ENCODE assay signal across 17 cellular contexts in the genomic region with DNA sequence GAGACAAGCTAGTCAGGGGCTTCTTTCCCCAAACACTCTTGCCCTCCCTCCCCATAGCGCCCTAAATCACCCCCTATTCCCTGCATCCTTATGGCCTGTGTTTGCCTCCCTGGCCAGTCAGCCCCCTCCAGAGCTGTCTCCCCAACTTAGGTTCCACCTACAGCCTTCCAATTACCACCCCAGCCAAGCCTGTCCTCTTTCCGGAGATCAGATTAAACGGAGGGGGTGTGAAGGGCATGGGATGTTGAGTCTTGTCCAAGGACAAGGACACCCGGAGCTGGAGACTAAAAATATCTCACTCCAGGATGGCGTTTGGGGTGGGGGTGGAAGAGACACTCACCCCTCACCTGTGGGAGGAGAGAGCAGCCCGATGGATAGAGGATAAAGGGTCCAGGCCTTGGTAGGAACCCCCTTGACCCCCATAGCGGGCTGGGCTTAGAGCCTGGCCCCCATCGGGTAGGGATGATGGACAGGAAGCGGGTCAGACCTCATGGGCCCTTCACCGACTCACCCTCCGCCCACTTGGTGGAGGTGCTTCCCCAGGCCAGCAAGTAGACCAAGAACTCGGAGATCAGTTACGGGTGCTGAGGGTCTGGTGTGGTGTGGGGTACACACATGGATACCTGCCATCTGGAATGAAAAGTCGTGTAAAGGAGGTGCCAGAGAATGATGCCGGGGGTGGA. TPM values are rescaled to one million over a fixed set of nuclear protein-coding genes. Genes with fewer than 3 reads are reported as not detected.
DNase-seq lines count a peak whose midpoint lies in the region; ATAC-seq and TF ChIP-seq lines count a peak whose summit lies in the region.
"Had no signal": no experiment of that assay in that cellular context is flagged by ENCODE, and none has a peak within 500 bp of the region (broad histone marks: within the 10 kb centered on the region; RNA-seq: fewer than 3 reads in every experiment).

No MANE protein-coding gene starts in this region.

- no peak for TF ChIP-seq CTCF in neural crest cell (conservative IDR thresholded peaks at IDR 0.05)

- H3K27me3 Mint-ChIP-seq in stimulated activated naive CD8-positive, alpha-beta T cell treated with anti-CD3 and anti-CD28 coated beads, Interleukin-15, Interleukin-2, amounts not matched to agents 100 ng/mL and 50 ng/mL, for 24 hours: no peaks in the 10 kb centered on the region
- no peaks in the 10 kb centered on the region for H3K27me3 Mint-ChIP-seq in dendritic cell treated with granulocyte-macrophage colony-stimulating factor and Interleukin-4, amounts not matched to agents 40 ng/mL and 50 ng/mL, for 4 days
- no peaks in the 10 kb centered on the region for H3K27me3 Mint-ChIP-seq in neural crest cell (ENCODE audit: low read depth)
- no peaks in the 10 kb centered on the region for H3K27me3 Mint-ChIP-seq in activated CD4-positive, alpha-beta T cell treated with anti-CD3 and anti-CD28 coated beads, Interleukin-2, amount 10 ng/mL, durations not matched to agents 7 days and 5 days
- H3K27me3 Mint-ChIP-seq in natural killer cell treated with Interleukin-12 subunit alpha and Interleukin-12 subunit beta and Interleukin-15 and Interleukin-18, amount 100 ng/mL, for 72 hours: no peaks in the 10 kb centered on the region

- no peaks in the 10 kb centered on the region for H3K9me3 Mint-ChIP-seq in stimulated activated naive CD8-positive, alpha-beta T cell treated with anti-CD3 and anti-CD28 coated beads, Interleukin-15, Interleukin-2, amounts not matched to agents 100 ng/mL and 50 ng/mL, for 24 hours
- H3K9me3 Mint-ChIP-seq in dendritic cell treated with granulocyte-macrophage colony-stimulating factor and Interleukin-4, amounts not matched to agents 40 ng/mL and 50 ng/mL, for 4 days: no peaks in the 10 kb centered on the region
- H3K9me3 Mint-ChIP-seq in neural crest cell: no peaks in the 10 kb centered on the region
- H3K9me3 Mint-ChIP-seq in activated CD4-positive, alpha-beta T cell treated with anti-CD3 and anti-CD28 coated beads, Interleukin-2, amount 10 ng/mL, durations not matched to agents 7 days and 5 days: no peaks in the 10 kb centered on the region
- no peaks in the 10 kb centered on the region for H3K9me3 Mint-ChIP-seq in natural killer cell treated with Interleukin-12 subunit alpha and Interleukin-12 subunit beta and Interleukin-15 and Interleukin-18, amount 100 ng/mL, for 72 hours

- CTCF ChIA-PET in activated CD4-positive, alpha-beta T cell treated with anti-CD3 and anti-CD28 coated beads, Interleukin-2, amount 10 ng/mL, durations not matched to agents 7 days and 5 days (lab: Charles Lee): no interaction called here

- peaks cover 39% of the 10 kb centered on the region for H3K36me3 Mint-ChIP-seq in stimulated activated naive CD8-positive, alpha-beta T cell treated with anti-CD3 and anti-CD28 coated beads, Interleukin-15, Interleukin-2, amounts not matched to agents 100 ng/mL and 50 ng/mL, for 24 hours (ENCODE audit: low read depth)
- peaks cover 90% of the 10 kb centered on the region for H3K36me3 Mint-ChIP-seq in dendritic cell treated with granulocyte-macrophage colony-stimulating factor and Interleukin-4, amounts not matched to agents 40 ng/mL and 50 ng/mL, for 4 days (ENCODE audit: low read depth)
- H3K36me3 Mint-ChIP-seq in neural crest cell (ENCODE audit: low read depth): peaks cover 13% of the 10 kb centered on the region
- peaks cover 31% of the 10 kb centered on the region for H3K36me3 Mint-ChIP-seq in activated CD4-positive, alpha-beta T cell treated with anti-CD3 and anti-CD28 coated beads, Interleukin-2, amount 10 ng/mL, durations not matched to agents 7 days and 5 days (ENCODE audit: low read depth)
- no peaks in the 10 kb centered on the region for H3K36me3 Mint-ChIP-seq in natural killer cell treated with Interleukin-12 subunit alpha and Interleukin-12 subunit beta and Interleukin-15 and Interleukin-18, amount 100 ng/mL, for 72 hours

- intact Hi-C loops in dendritic cell treated with granulocyte-macrophage colony-stimulating factor and Interleukin-4, amounts not matched to agents 40 ng/mL and 50 ng/mL, for 4 days (cut with micrococcal nuclease): no loop called here

- no peak for DNase-seq in stimulated activated naive CD8-positive, alpha-beta T cell treated with anti-CD3 and anti-CD28 coated beads, Interleukin-15, Interleukin-2, amounts not matched to agents 100 U/mL and 50 U/mL, for 24 hours
- DNase-seq in neural crest cell (ENCODE audit: low read depth, low spot score) (no peak), A172 (ENCODE audit: low spot score) (no peak)
- no peak for DNase-seq in activated CD4-positive, alpha-beta T cell treated with anti-CD3 and anti-CD28 coated beads, Interleukin-2, amount 10 ng/mL, durations not matched to agents 7 days and 5 days
- no peak for DNase-seq in natural killer cell treated with Interleukin-12 subunit alpha and Interleukin-12 subunit beta and Interleukin-15 and Interleukin-18, amount 100 ng/mL, for 72 hours (ENCODE audit: low spot score)
- DNase-seq: activated CD8-positive, alpha-beta memory T cell treated with anti-CD3 and anti-CD28 coated beads for 24 hours; brain microvascular endothelial cell; cortex of kidney; midbrain; NCI-H748 treated with DMSO at 0.1 percent for 48 hours; OCI-M1; SHP77 treated with DMSO at 0.1 percent for 48 hours; stimulated activated CD4-positive, alpha-beta T cell treated with anti-CD3 and anti-CD28 coated beads, Interleukin-12 subunit alpha, Interleukin-12 subunit beta, amount 100 ng/mL, for 4 hours; T-helper 1 cell; testis had no signal

- POLR2A ChIA-PET in activated CD4-positive, alpha-beta T cell treated with anti-CD3 and anti-CD28 coated beads, Interleukin-2, amount 10 ng/mL, durations not matched to agents 7 days and 5 days (lab: Charles Lee): no interaction called here

- H3K27ac Mint-ChIP-seq in stimulated activated naive CD8-positive, alpha-beta T cell treated with anti-CD3 and anti-CD28 coated beads, Interleukin-15, Interleukin-2, amounts not matched to agents 100 ng/mL and 50 ng/mL, for 24 hours: peak overlapping the region; percentile 26
- peak overlapping the region; percentile 71 for H3K27ac Mint-ChIP-seq in dendritic cell treated with granulocyte-macrophage colony-stimulating factor and Interleukin-4, amounts not matched to agents 40 ng/mL and 50 ng/mL, for 4 days
- no peak overlapping the region for H3K27ac Mint-ChIP-seq in neural crest cell (ENCODE audit: unreplicated experiment)
- no peak overlapping the region for H3K27ac Mint-ChIP-seq in activated CD4-positive, alpha-beta T cell treated with anti-CD3 and anti-CD28 coated beads, Interleukin-2, amount 10 ng/mL, durations not matched to agents 7 days and 5 days
- H3K27ac Mint-ChIP-seq in natural killer cell treated with Interleukin-12 subunit alpha and Interleukin-12 subunit beta and Interleukin-15 and Interleukin-18, amount 100 ng/mL, for 72 hours: peak overlapping the region in 1 of 2 donors; percentile 66

- peaks cover 55% of the 10 kb centered on the region for H3K4me1 Mint-ChIP-seq in stimulated activated naive CD8-positive, alpha-beta T cell treated with anti-CD3 and anti-CD28 coated beads, Interleukin-15, Interleukin-2, amounts not matched to agents 100 ng/mL and 50 ng/mL, for 24 hours (ENCODE audit: low read depth)
- H3K4me1 Mint-ChIP-seq in dendritic cell treated with granulocyte-macrophage colony-stimulating factor and Interleukin-4, amounts not matched to agents 40 ng/mL and 50 ng/mL, for 4 days (ENCODE audit: low read depth): peaks cover 65% of the 10 kb centered on the region
- H3K4me1 Mint-ChIP-seq in neural crest cell: peaks cover 22% of the 10 kb centered on the region
- H3K4me1 Mint-ChIP-seq in activated CD4-positive, alpha-beta T cell treated with anti-CD3 and anti-CD28 coated beads, Interleukin-2, amount 10 ng/mL, durations not matched to agents 7 days and 5 days: peaks cover 29% of the 10 kb centered on the region
- peaks cover 37 to 51% of the 10 kb centered on the region in 2 donors for H3K4me1 Mint-ChIP-seq in natural killer cell treated with Interleukin-12 subunit alpha and Interleukin-12 subunit beta and Interleukin-15 and Interleukin-18, amount 100 ng/mL, for 72 hours (ENCODE audit: low read depth in 2 of 2)

- no peak overlapping the region for H3K4me3 Mint-ChIP-seq in stimulated activated naive CD8-positive, alpha-beta T cell treated with anti-CD3 and anti-CD28 coated beads, Interleukin-15, Interleukin-2, amounts not matched to agents 100 ng/mL and 50 ng/mL, for 24 hours
- peak overlapping the region; percentile 50 for H3K4me3 Mint-ChIP-seq in dendritic cell treated with granulocyte-macrophage colony-stimulating factor and Interleukin-4, amounts not matched to agents 40 ng/mL and 50 ng/mL, for 4 days
- H3K4me3 Mint-ChIP-seq in neural crest cell: peak overlapping the region; percentile 69
- H3K4me3 Mint-ChIP-seq in activated CD4-positive, alpha-beta T cell treated with anti-CD3 and anti-CD28 coated beads, Interleukin-2, amount 10 ng/mL, durations not matched to agents 7 days and 5 days: no peak overlapping the region
- H3K4me3 Mint-ChIP-seq in natural killer cell treated with Interleukin-12 subunit alpha and Interleukin-12 subunit beta and Interleukin-15 and Interleukin-18, amount 100 ng/mL, for 72 hours: no peak overlapping the region

- no peak for ATAC-seq in stimulated activated naive CD8-positive, alpha-beta T cell treated with anti-CD3 and anti-CD28 coated beads, Interleukin-15, Interleukin-2, amounts not matched to agents 100 U/mL and 50 U/mL, for 24 hours
- no peak for ATAC-seq in natural killer cell treated with Interleukin-12 subunit alpha and Interleukin-12 subunit beta and Interleukin-15 and Interleukin-18, amount 100 ng/mL, for 72 hours

RNA-seq across cellular contexts. Expression of a gene that starts 6.0 kb away (rescaled TPM):
- 20.3 TPM in 2 replicates for total RNA-seq in neural crest cell
- total RNA-seq in activated CD4-positive, alpha-beta T cell treated with anti-CD3 and anti-CD28 coated beads, Interleukin-2, amount 10 ng/mL, durations not matched to agents 7 days and 5 days: 10 to 100 TPM; 14.2 TPM
- 10 to 100 TPM; 15.4 to 20.7 TPM for total RNA-seq in natural killer cell treated with Interleukin-12 subunit alpha and Interleukin-12 subunit beta and Interleukin-15 and Interleukin-18, amount 100 ng/mL, for 72 hours
- total RNA-seq in A172 (2014; rRNA removed; shearing (Covaris generic)): 0.81 and 1.4 TPM in 2 replicates

RNA-seq across cellular contexts. Expression of a gene that starts 11.4 kb away (rescaled TPM):
- 6.1 and 6.7 TPM in 2 replicates for total RNA-seq in neural crest cell
- total RNA-seq in activated CD4-positive, alpha-beta T cell treated with anti-CD3 and anti-CD28 coated beads, Interleukin-2, amount 10 ng/mL, durations not matched to agents 7 days and 5 days: 10 to 100 TPM; 31.2 to 32.9 TPM
- 10 to 100 TPM; 10.6 to 14.7 TPM for total RNA-seq in natural killer cell treated with Interleukin-12 subunit alpha and Interleukin-12 subunit beta and Interleukin-15 and Interleukin-18, amount 100 ng/mL, for 72 hours
- total RNA-seq in A172 (2014; rRNA removed; shearing (Covaris generic)): 20.0 and 23.7 TPM in 2 replicates

RNA-seq across cellular contexts. Expression of a gene that starts 12.1 kb away (rescaled TPM):
- total RNA-seq in neural crest cell: 31.6 and 31.8 TPM in 2 replicates
- 10 to 100 TPM; 15.3 to 16.9 TPM for total RNA-seq in activated CD4-positive, alpha-beta T cell treated with anti-CD3 and anti-CD28 coated beads, Interleukin-2, amount 10 ng/mL, durations not matched to agents 7 days and 5 days
- total RNA-seq in natural killer cell treated with Interleukin-12 subunit alpha and Interleukin-12 subunit beta and Interleukin-15 and Interleukin-18, amount 100 ng/mL, for 72 hours: 10 to 100 TPM; 11.8 to 15.8 TPM
- 11.5 and 11.7 TPM in 2 replicates for total RNA-seq in A172 (2014; rRNA removed; shearing (Covaris generic))

RNA-seq across cellular contexts. Expression of a gene that starts 12.9 kb away (rescaled TPM):
- 11.0 and 12.4 TPM in 2 replicates for total RNA-seq in neural crest cell
- total RNA-seq in activated CD4-positive, alpha-beta T cell treated with anti-CD3 and anti-CD28 coated beads, Interleukin-2, amount 10 ng/mL, durations not matched to agents 7 days and 5 days: 1 to 10 TPM; 4.3 to 5.8 TPM
- 1 to 10 TPM; 2.6 to 4.5 TPM for total RNA-seq in natural killer cell treated with Interleukin-12 subunit alpha and Interleukin-12 subunit beta and Interleukin-15 and Interleukin-18, amount 100 ng/mL, for 72 hours
- 0.62 and 6.5 TPM in 2 replicates for total RNA-seq in A172 (2014; rRNA removed; shearing (Covaris generic))

RNA-seq across cellular contexts. Expression of a gene that starts 29.4 kb away (rescaled TPM):
- 39.1 and 41.8 TPM in 2 replicates for total RNA-seq in neural crest cell
- 10 to 100 TPM; 44.6 to 45.9 TPM for total RNA-seq in activated CD4-positive, alpha-beta T cell treated with anti-CD3 and anti-CD28 coated beads, Interleukin-2, amount 10 ng/mL, durations not matched to agents 7 days and 5 days
- 10 to 100 TPM; 35.7 to 39.5 TPM for total RNA-seq in natural killer cell treated with Interleukin-12 subunit alpha and Interleukin-12 subunit beta and Interleukin-15 and Interleukin-18, amount 100 ng/mL, for 72 hours
- 13.0 and 21.6 TPM in 2 replicates for total RNA-seq in A172 (2014; rRNA removed; shearing (Covaris generic))

Comparison
In these comparisons a context has a peak if more than half of its experiments do, and no peak if none do; other contexts are left out.
1. H3K27ac Mint-ChIP-seq: peak in stimulated activated naive CD8-positive, alpha-beta T cell treated with anti-CD3 and anti-CD28 coated beads, Interleukin-15, Interleukin-2, amounts not matched to agents 100 ng/mL and 50 ng/mL, for 24 hours (single experiment) and dendritic cell treated with granulocyte-macrophage colony-stimulating factor and Interleukin-4, amounts not matched to agents 40 ng/mL and 50 ng/mL, for 4 days (single experiment); none in neural crest cell (single experiment) and activated CD4-positive, alpha-beta T cell treated with anti-CD3 and anti-CD28 coated beads, Interleukin-2, amount 10 ng/mL, durations not matched to agents 7 days and 5 days (single experiment).
2. H3K4me3 Mint-ChIP-seq: peak in dendritic cell treated with granulocyte-macrophage colony-stimulating factor and Interleukin-4, amounts not matched to agents 40 ng/mL and 50 ng/mL, for 4 days (single experiment) and neural crest cell (single experiment); none in stimulated activated naive CD8-positive, alpha-beta T cell treated with anti-CD3 and anti-CD28 coated beads, Interleukin-15, Interleukin-2, amounts not matched to agents 100 ng/mL and 50 ng/mL, for 24 hours (single experiment), activated CD4-positive, alpha-beta T cell treated with anti-CD3 and anti-CD28 coated beads, Interleukin-2, amount 10 ng/mL, durations not matched to agents 7 days and 5 days (single experiment) and natural killer cell treated with Interleukin-12 subunit alpha and Interleukin-12 subunit beta and Interleukin-15 and Interleukin-18, amount 100 ng/mL, for 72 hours (single experiment).